In the genomic region with DNA sequence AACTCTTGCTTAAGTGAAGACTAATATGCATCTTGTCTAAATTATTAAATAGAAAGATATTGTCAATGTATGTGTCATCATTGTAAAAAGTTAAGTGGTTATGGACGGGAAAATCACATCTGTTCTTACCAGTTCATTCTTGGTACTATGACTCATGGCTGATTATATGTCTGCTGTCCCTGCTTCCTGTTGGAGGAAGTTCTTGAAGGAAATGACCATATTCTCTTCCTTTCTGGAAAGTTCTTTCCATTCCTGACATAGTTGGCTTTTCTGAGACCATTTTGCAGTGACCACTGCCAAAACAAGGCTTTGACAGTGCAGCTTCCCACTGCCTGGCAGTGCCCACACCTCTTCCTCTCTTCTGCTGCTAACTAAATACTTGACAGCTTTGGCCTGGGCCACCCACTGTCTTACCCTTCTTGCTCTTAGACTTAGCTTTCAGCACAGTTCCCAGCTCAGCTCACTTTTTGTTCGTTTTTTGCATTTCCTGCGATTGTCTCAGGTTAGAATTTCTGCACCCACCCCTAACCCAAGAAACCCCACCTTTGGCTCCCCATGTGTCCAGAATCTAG, we compare ENCODE assay signal across 10 cellular contexts. TPM values are rescaled to one million over a fixed set of nuclear protein-coding genes. Genes with fewer than 3 reads are reported as not detected.
DNase-seq lines count a peak whose midpoint lies in the region; ATAC-seq and TF ChIP-seq lines count a peak whose summit lies in the region.
"Had no signal": no experiment of that assay in that cellular context is flagged by ENCODE, and none has a peak within 500 bp of the region (broad histone marks: within the 10 kb centered on the region; RNA-seq: fewer than 3 reads in every experiment).

No MANE protein-coding gene starts in this region.

- H3K4me2 ChIP-seq in Karpas-422 (ENCODE audit: low read depth, low read length, poor library complexity, severe bottlenecking) = no peak overlapping the region

- H3K9ac ChIP-seq in Karpas-422 (ENCODE audit: low read length) = no peak overlapping the region

- H4K20me1 ChIP-seq in Karpas-422 (ENCODE audit: insufficient read depth, low read depth, low read length) = no peaks in the 10 kb centered on the region

- H3K4me1 ChIP-seq in aorta (ENCODE audit: control insufficient read depth in 1 of 2, insufficient read depth in 2 of 2, low read length in 2 of 2) (no peaks in the 10 kb centered on the region), Karpas-422 (ENCODE audit: low read length) (no peaks in the 10 kb centered on the region)

- no peaks in the 10 kb centered on the region for H3K27me3 ChIP-seq in aorta (ENCODE audit: control insufficient read depth in 1 of 2, insufficient read depth in 2 of 2, low read length in 1 of 2)
- no peaks in the 10 kb centered on the region for H3K27me3 ChIP-seq in Karpas-422 (ENCODE audit: low read length)

- no peaks in the 10 kb centered on the region for H3K36me3 ChIP-seq in aorta (ENCODE audit: control insufficient read depth in 1 of 2, insufficient read depth in 2 of 2, low read length in 1 of 2)
- H3K36me3 ChIP-seq in Karpas-422 (ENCODE audit: insufficient read depth, low read length) = no peaks in the 10 kb centered on the region

- H3K27ac ChIP-seq in aorta (ENCODE audit: low read depth in 1 of 2, low read length in 2 of 2) (no peak overlapping the region), Karpas-422 (ENCODE audit: low read length) (no peak overlapping the region)

- no peak overlapping the region for H2AFZ ChIP-seq in Karpas-422 (ENCODE audit: low read length)

- no peaks in the 10 kb centered on the region for H3K9me2 ChIP-seq in Karpas-422 (replicated peaks; ENCODE audit: insufficient read depth, low read length)

- H3K9me3 ChIP-seq in aorta (ENCODE audit: control insufficient read depth, low read length) (no peaks in the 10 kb centered on the region), Karpas-422 (ENCODE audit: low read length) (no peaks in the 10 kb centered on the region)

- DNase-seq in GM04504 (ENCODE audit: low read depth) (peak; percentile 71), posterior vena cava (ENCODE audit: low spot score) (peak; percentile 31), aorta (no peak), Karpas-422 (no peak), NCI-H2196 treated with DMSO at 0.1 percent for 48 hours (lab: John Stamatoyannopoulos, UW; ENCODE audit: unreplicated experiment) (no peak)
- DNase-seq: erythroblast had no signal

- WGBS in aorta, 2 donors = 59 to 63% methylated on average over 3 of the region's 3 CpGs

- no peaks in the 10 kb centered on the region for H3K79me2 ChIP-seq in Karpas-422 (ENCODE audit: low read length)

- no peak overlapping the region for H3K4me3 ChIP-seq in aorta (ENCODE audit: low read length in 2 of 2)
- H3K4me3 ChIP-seq in Karpas-422 (ENCODE audit: low read length) = no peak overlapping the region

- ATAC-seq in esophagus mucosa = peak; percentile 76
- no peak for ATAC-seq in aorta (ENCODE audit: low FRiP score)
- ATAC-seq in HG02623 (IDR thresholded peaks at IDR 0.05; ENCODE audit: unreplicated experiment) = no peak

- intact Hi-C loops in posterior vena cava (cut with DNase I) (no loop called here), aorta (cut with DNase I) (no loop called here)

TF ChIP-seq in PFSK-1, 5 proteins besides CTCF, POLR2A, EP300 and RAD21:
- peak in 1 of 2 experiments; percentile 42; a peak in 1 of 4 replicates for TF ChIP-seq REST (IDR thresholded peaks at IDR 0.05; ENCODE audit: insufficient read depth in 1 of 2, low read depth in 2 of 2, low read length in 2 of 2)
- TF ChIP-seq POLR2AphosphoS5 (IDR thresholded peaks at IDR 0.05; ENCODE audit: low read depth, low read length) = no peak
- TF ChIP-seq SIN3A (IDR thresholded peaks at IDR 0.05; ENCODE audit: borderline replicate concordance, insufficient read depth, low read length) = 0 out of 2 replicates have a peak, but pooled peaks have one; percentile 29
- TF ChIP-seq TAF1 (IDR thresholded peaks at IDR 0.05; ENCODE audit: borderline replicate concordance, insufficient read depth, low read length) = no peak

RNA-seq across cellular contexts. Expression of gene CLDN24, which starts 13.2 kb away (rescaled TPM):
- polyA plus RNA-seq in PFSK-1 (2012; ENCODE audit: insufficient read length, low read depth) = not detected
- 1.2 TPM for total RNA-seq in esophagus mucosa
- total RNA-seq in posterior vena cava = not detected
- total RNA-seq in aorta = not detected
- not detected for polyA plus RNA-seq in aorta
- not detected in 2 replicates for total RNA-seq in Karpas-422 (2014; rRNA removed; shearing (Covaris generic); ENCODE audit: low replicate concordance)

RNA-seq across cellular contexts. Expression of gene CLDN22, which starts 15.4 kb away (rescaled TPM):
- polyA plus RNA-seq in PFSK-1 (2012; ENCODE audit: insufficient read length, low read depth) = not detected
- 0.16 TPM for total RNA-seq in esophagus mucosa
- total RNA-seq in posterior vena cava = not detected
- not detected for total RNA-seq in aorta
- polyA plus RNA-seq in aorta = not detected
- not detected in 2 replicates for total RNA-seq in Karpas-422 (2014; rRNA removed; shearing (Covaris generic); ENCODE audit: low replicate concordance)
- total RNA-seq: subcutaneous adipose tissue had no signal

Comparison
In these comparisons a context has a peak if more than half of its experiments do, and no peak if none do; other contexts are left out.
1. DNase-seq: peak in GM04504 (single experiment) and posterior vena cava (single experiment); none in aorta (0 of 2), Karpas-422 (single experiment) and NCI-H2196 treated with DMSO at 0.1 percent for 48 hours (single experiment).